1 cellular context compared by ENCODE assay signal in the genomic region with DNA sequence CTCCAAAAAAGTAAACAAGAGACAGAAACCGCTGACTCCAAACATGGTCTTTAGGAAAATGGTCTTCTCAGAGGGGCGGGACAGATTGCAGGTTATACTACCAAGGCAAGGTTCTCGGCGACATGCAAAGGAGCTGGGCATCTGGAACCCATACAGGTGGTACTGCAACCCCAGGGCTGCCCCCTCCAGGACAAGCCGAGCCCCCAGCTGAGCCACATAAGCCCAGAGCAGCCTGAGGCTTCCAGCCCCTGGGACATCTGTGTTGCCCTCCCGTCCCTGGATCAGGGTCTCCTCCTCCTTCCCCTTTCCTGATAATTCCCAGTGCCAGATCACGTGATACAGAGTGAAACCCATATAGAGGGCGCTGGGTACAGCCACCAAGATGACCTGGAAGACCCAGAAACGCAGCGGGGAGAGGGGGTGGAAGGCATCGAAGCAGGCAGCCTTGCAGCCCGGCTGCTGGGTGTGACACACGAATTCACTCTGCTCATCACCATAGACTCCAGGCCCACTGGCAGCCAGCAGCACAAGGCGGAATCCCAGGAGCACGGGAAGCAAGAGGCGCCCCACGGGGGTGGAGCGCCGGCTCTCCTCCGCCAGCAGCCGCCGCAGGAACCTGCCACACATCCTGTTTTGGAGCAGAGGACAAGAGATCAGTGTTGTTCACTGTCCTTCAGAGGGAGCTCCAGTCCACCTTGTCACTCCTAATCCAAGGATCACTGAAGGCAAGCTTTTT.
TF ChIP-seq lines count a peak whose summit lies in the region.

A gene with protein sequence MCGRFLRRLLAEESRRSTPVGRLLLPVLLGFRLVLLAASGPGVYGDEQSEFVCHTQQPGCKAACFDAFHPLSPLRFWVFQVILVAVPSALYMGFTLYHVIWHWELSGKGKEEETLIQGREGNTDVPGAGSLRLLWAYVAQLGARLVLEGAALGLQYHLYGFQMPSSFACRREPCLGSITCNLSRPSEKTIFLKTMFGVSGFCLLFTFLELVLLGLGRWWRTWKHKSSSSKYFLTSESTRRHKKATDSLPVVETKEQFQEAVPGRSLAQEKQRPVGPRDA (minus strand): TSS at position 627 of the 736 bp plus-strand sequence. CDS start 0 bp downstream, at position 627.

TF ChIP-seq in HepG2, 621 proteins besides CTCF, POLR2A, EP300 and RAD21 (continued from another document):
- TF ChIP-seq, protein P1, sequence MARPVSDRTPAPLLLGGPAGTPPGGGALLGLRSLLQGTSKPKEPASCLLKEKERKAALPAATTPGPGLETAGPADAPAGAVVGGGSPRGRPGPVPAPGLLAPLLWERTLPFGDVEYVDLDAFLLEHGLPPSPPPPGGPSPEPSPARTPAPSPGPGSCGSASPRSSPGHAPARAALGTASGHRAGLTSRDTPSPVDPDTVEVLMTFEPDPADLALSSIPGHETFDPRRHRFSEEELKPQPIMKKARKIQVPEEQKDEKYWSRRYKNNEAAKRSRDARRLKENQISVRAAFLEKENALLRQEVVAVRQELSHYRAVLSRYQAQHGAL (CRISPR knock-in tag; IDR thresholded peaks at IDR 0.05; ENCODE audit: not compliant biosample characterization): no peak
- no peak for TF ChIP-seq ZNF510 (CRISPR knock-in tag; IDR thresholded peaks at IDR 0.05; ENCODE audit: low read depth)
- TF ChIP-seq ZNF292 (CRISPR knock-in tag; IDR thresholded peaks at IDR 0.05; ENCODE audit: borderline replicate concordance, low read depth): peak; percentile 93; the same call in 1 of the 2 replicates
- TF ChIP-seq NFE2L2 (IDR thresholded peaks at IDR 0.05; ENCODE audit: low read length): no peak
